ENCODE assay signal across 1 cellular context in genomic region chr13:46437811-46438404, GRCh38. TPM values are rescaled to one million over a fixed set of nuclear protein-coding genes. Genes with fewer than 3 reads are reported as not detected.
"Had no signal": no experiment of that assay in that cellular context is flagged by ENCODE, and none has a peak within 500 bp of the region (broad histone marks: within the 10 kb centered on the region; RNA-seq: fewer than 3 reads in every experiment).

No MANE protein-coding gene starts in this region.

RNA-seq across cellular contexts. Expression of gene RUBCNL, which starts 50.9 kb away (rescaled TPM):
- total RNA-seq: activated CD4-positive, alpha-beta T cell treated with anti-CD3 and anti-CD28 coated beads, Interleukin-2, amount 10 ng/mL, durations not matched to agents 7 days and 5 days had no signal
